12 cellular contexts compared by ENCODE assay signal in genomic region chr18:13452448-13452811, GRCh38.
DNase-seq lines count a peak whose midpoint lies in the region; ATAC-seq, FAIRE-seq and TF ChIP-seq lines count a peak whose summit lies in the region.
"Had no signal": no experiment of that assay in that cellular context is flagged by ENCODE, and none has a peak within 500 bp of the region (broad histone marks: within the 10 kb centered on the region; RNA-seq: fewer than 3 reads in every experiment).

No MANE protein-coding gene starts in this region.

- peaks cover 0 to under 1% of the 10 kb centered on the region in 2 experiments for H3K36me3 ChIP-seq in trophoblast cell (ENCODE audit: control insufficient read depth in 1 of 2, insufficient read depth in 2 of 2, low read length in 2 of 2)
- H3K36me3 ChIP-seq: prostate gland had no signal

- no CpG with 5 or more reads among the region's 8 CpGs for WGBS in trophoblast cell (ENCODE audit: extremely low coverage, insufficient coverage, insufficient read length)

- no peak overlapping the region for H4K12ac ChIP-seq in trophoblast cell (ENCODE audit: low read depth, low read length)

- peak overlapping the region; percentile 19 for H3K18ac ChIP-seq in trophoblast cell (ENCODE audit: low read length)

- peak overlapping the region; percentile 28 for H2BK12ac ChIP-seq in trophoblast cell (ENCODE audit: low read length)

- no peak for TF ChIP-seq CTCF in fibroblast of pulmonary artery (IDR thresholded peaks at IDR 0.05; ENCODE audit: low read length, missing control alignments)

- no peak for FAIRE-seq in GM12892 (lab: Jason Lieb, UNC)

- no peak overlapping the region for H3K23ac ChIP-seq in trophoblast cell (ENCODE audit: low read length)

- H4K91ac ChIP-seq in trophoblast cell (ENCODE audit: low read depth, low read length): no peak overlapping the region

- no peak overlapping the region for H3K14ac ChIP-seq in trophoblast cell (ENCODE audit: low read length)

- H3K4me2 ChIP-seq in trophoblast cell (ENCODE audit: low read length): no peak overlapping the region

- in situ Hi-C loops in Caki2 (cut with HindIII; ENCODE audit: low pct_unique_long_range_greater_than_20kb, low sequenced_read_pairs): no loop called here

- H2AK5ac ChIP-seq in trophoblast cell (ENCODE audit: low read length): no peak overlapping the region

- no peak overlapping the region for H3K4ac ChIP-seq in trophoblast cell (ENCODE audit: low read depth, low read length)

- no peak overlapping the region for H3K4me3 ChIP-seq in fibroblast of pulmonary artery (replicated peaks; ENCODE audit: low read depth, low read length)
- no peak overlapping the region for H3K4me3 ChIP-seq in trophoblast cell (ENCODE audit: low read depth, low read length)
- H3K4me3 ChIP-seq: prostate gland had no signal

- H3K27ac ChIP-seq in trophoblast cell (ENCODE audit: low read depth, low read length): no peak overlapping the region
- H3K27ac ChIP-seq: prostate gland had no signal

- no peak overlapping the region for H2BK120ac ChIP-seq in trophoblast cell (ENCODE audit: insufficient read depth, low read length, poor library complexity)

- H2BK5ac ChIP-seq in trophoblast cell (ENCODE audit: low read depth, low read length, poor library complexity): no peak overlapping the region

- H4K8ac ChIP-seq in trophoblast cell (ENCODE audit: low read depth, low read length): no peak overlapping the region

- no peak for ATAC-seq in stimulated activated naive CD8-positive, alpha-beta T cell treated with anti-CD3 and anti-CD28 coated beads, Interleukin-15, Interleukin-2, amounts not matched to agents 100 U/mL and 50 U/mL, for 24 hours
- ATAC-seq in GM19397 (IDR thresholded peaks at IDR 0.05; ENCODE audit: unreplicated experiment): no peak

- H2AFZ ChIP-seq in trophoblast cell (ENCODE audit: insufficient read depth, low read length, poor library complexity): no peak overlapping the region

- DNase-seq in Caki2 (ENCODE audit: low read depth) (peak; percentile 50), RPMI7951 (ENCODE audit: low read depth) (peak; percentile 72), fibroblast of pulmonary artery (ENCODE audit: low read depth) (peak; percentile 29), trophoblast cell (peak; percentile 70 to 82), GF-D8 (lab: John Stamatoyannopoulos, UW) (no peak), GM12892 (ENCODE audit: insufficient read length) (no peak)
- DNase-seq in stimulated activated naive CD8-positive, alpha-beta T cell treated with anti-CD3 and anti-CD28 coated beads, Interleukin-15, Interleukin-2, amounts not matched to agents 100 U/mL and 50 U/mL, for 24 hours: no peak
- DNase-seq: NCI-H345; stimulated activated naive CD4-positive, alpha-beta T cell treated with Interleukin-2 at 50 U/mL for 16 hours; T-helper 9 cell had no signal

- H3K27me3 ChIP-seq in trophoblast cell (ENCODE audit: insufficient read depth, low read length): no peaks in the 10 kb centered on the region

- H3K79me2 ChIP-seq in trophoblast cell (ENCODE audit: control insufficient read depth, insufficient read depth, low read length, poor library complexity): no peaks in the 10 kb centered on the region

- peaks cover 5 to 8% of the 10 kb centered on the region in 2 experiments for H3K4me1 ChIP-seq in trophoblast cell (ENCODE audit: control insufficient read depth in 1 of 2, insufficient read depth in 2 of 2, low read length in 2 of 2)
- H3K4me1 ChIP-seq: prostate gland had no signal

- H3K9me3 ChIP-seq in trophoblast cell (ENCODE audit: insufficient read depth, low read depth, low read length): no peaks in the 10 kb centered on the region
- H3K9me3 ChIP-seq: prostate gland had no signal

- no peak overlapping the region for H3K9ac ChIP-seq in trophoblast cell (ENCODE audit: low read length)

- no peaks in the 10 kb centered on the region for H3K79me1 ChIP-seq in trophoblast cell (ENCODE audit: low read length)

- no peak for TF ChIP-seq POLR2A in GM12892 (IDR thresholded peaks at IDR 0.05; ENCODE audit: low read depth, low read length)

Comparison
In these comparisons a context has a peak if more than half of its experiments do, and no peak if none do; other contexts are left out.
1. DNase-seq: peak in Caki2 (single experiment), RPMI7951 (single experiment), fibroblast of pulmonary artery (single experiment) and trophoblast cell (2 of 2); none in stimulated activated naive CD8-positive, alpha-beta T cell treated with anti-CD3 and anti-CD28 coated beads, Interleukin-15, Interleukin-2, amounts not matched to agents 100 U/mL and 50 U/mL, for 24 hours (single experiment), GF-D8 (single experiment) and GM12892 (single experiment).